In genomic region chr7:94509879-94510581, GRCh38 we compare ENCODE assay signal across 8 cellular contexts. TPM values are rescaled to one million over a fixed set of nuclear protein-coding genes. Genes with fewer than 3 reads are reported as not detected.
A peak's percentile ranks its signal among the peaks of the same experiment; 100 is the strongest.
DNase-seq lines count a peak whose midpoint lies in the region; ATAC-seq lines count a peak whose summit lies in the region.

No MANE protein-coding gene starts in this region.

- peak; percentile 77 for ATAC-seq in HG03439 (IDR thresholded peaks at IDR 0.05; ENCODE audit: unreplicated experiment)

- peak overlapping the region; percentile 76 for H3K4me3 Mint-ChIP-seq in activated CD4-positive, alpha-beta memory T cell treated with anti-CD3 and anti-CD28 coated beads for 36 hours

- WGBS in ectodermal cell, 2 experiments, result 0% methylated on average over 77 of the region's 77 CpGs

- CTCF ChIA-PET in activated CD4-positive, alpha-beta memory T cell treated with anti-CD3 and anti-CD28 coated beads for 36 hours (lab: Charles Lee), result interaction anchor here (0.7 to 1.4 kb wide), 2 partner anchors 12 to 59 kb away, joined by 3 to 4 read pairs; no protein-coding TSS in a partner anchor

- no peaks in the 10 kb centered on the region for H3K27me3 Mint-ChIP-seq in activated CD4-positive, alpha-beta memory T cell treated with anti-CD3 and anti-CD28 coated beads for 36 hours

- H3K27me3 ChIP-seq in ectodermal cell (ENCODE audit: control insufficient read depth, insufficient read depth, low read length, poor library complexity, severe bottlenecking), result no peaks in the 10 kb centered on the region

- no peaks in the 10 kb centered on the region for H3K9me3 ChIP-seq in ectodermal cell (ENCODE audit: control insufficient read depth, low read length)

- H3K4me1 ChIP-seq in ectodermal cell (ENCODE audit: control insufficient read depth, insufficient read depth, low read length), result peaks cover 29% of the 10 kb centered on the region

- H3K36me3 ChIP-seq in ectodermal cell (ENCODE audit: control insufficient read depth, insufficient read depth, low read length), result no peaks in the 10 kb centered on the region

- DNase-seq in CD1c-positive myeloid dendritic cell (ENCODE audit: extremely low spot score) (peak; percentile 59), GM19240 (ENCODE audit: insufficient read length, low spot score) (peak; percentile 31), NCI-H526 treated with DMSO at 0.1 percent for 48 hours (lab: John Stamatoyannopoulos, UW) (peak; percentile 74), medulla oblongata (ENCODE audit: extremely low spot score) (peak; percentile 74)
- DNase-seq in activated CD4-positive, alpha-beta memory T cell treated with anti-CD3 and anti-CD28 coated beads for 36 hours, result peak; percentile 71
- DNase-seq in stimulated activated CD8-positive, alpha-beta memory T cell treated with anti-CD3 and anti-CD28 coated beads, Interleukin-12 subunit alpha, Interleukin-12 subunit beta, amount 100 ng/mL, for 24 hours (ENCODE audit: extremely low read depth), result peak; percentile 25

- H3K27ac Mint-ChIP-seq in activated CD4-positive, alpha-beta memory T cell treated with anti-CD3 and anti-CD28 coated beads for 36 hours, result peak overlapping the region; percentile 91

- no peaks in the 10 kb centered on the region for H3K9me3 Mint-ChIP-seq in activated CD4-positive, alpha-beta memory T cell treated with anti-CD3 and anti-CD28 coated beads for 36 hours

- POLR2A ChIA-PET in activated CD4-positive, alpha-beta memory T cell treated with anti-CD3 and anti-CD28 coated beads for 36 hours (lab: Charles Lee), result no interaction called here

- H3K27ac ChIP-seq in ectodermal cell (ENCODE audit: insufficient read depth, low read depth, low read length, poor library complexity, severe bottlenecking), result peak overlapping the region; percentile 86

- H3K36me3 Mint-ChIP-seq in activated CD4-positive, alpha-beta memory T cell treated with anti-CD3 and anti-CD28 coated beads for 36 hours, result peaks cover 9% of the 10 kb centered on the region

- peak overlapping the region; percentile 90 for H3K4me3 ChIP-seq in ectodermal cell (ENCODE audit: insufficient read depth, low read depth, low read length)

- intact Hi-C loops in activated CD4-positive, alpha-beta memory T cell treated with anti-CD3 and anti-CD28 coated beads for 36 hours (cut with micrococcal nuclease), result loop anchor here (1.0 to 10.0 kb wide), 6 partner anchors 17 to 1277 kb away; partner anchors contain the start of genes BET1 and VPS50

- H3K4me1 Mint-ChIP-seq in activated CD4-positive, alpha-beta memory T cell treated with anti-CD3 and anti-CD28 coated beads for 36 hours (ENCODE audit: low read depth), result peaks cover 42% of the 10 kb centered on the region

RNA-seq across cellular contexts. Expression of gene CASD1, which starts 0.4 kb away (rescaled TPM):
- total RNA-seq in activated CD4-positive, alpha-beta memory T cell treated with anti-CD3 and anti-CD28 coated beads for 36 hours, result 10 to 100 TPM; 11.5 to 12.0 TPM
- polyA plus RNA-seq in ectodermal cell (2013, experiment 1 of 4), result 42.7 TPM
- 48.6 TPM for polyA plus RNA-seq in ectodermal cell (2013, experiment 2 of 4)
- 40.7 TPM for polyA plus RNA-seq in ectodermal cell (2013, experiment 3 of 4)
- 47.9 TPM for polyA plus RNA-seq in ectodermal cell (2013, experiment 4 of 4)

Comparison
In these comparisons a context has a peak if more than half of its experiments do, and no peak if none do; other contexts are left out.
1. Peak in every context shown above with its lines: DNase-seq, ATAC-seq, H3K4me3 ChIP-seq and H3K27ac ChIP-seq.